19 cellular contexts compared by ENCODE assay signal in the genomic region with DNA sequence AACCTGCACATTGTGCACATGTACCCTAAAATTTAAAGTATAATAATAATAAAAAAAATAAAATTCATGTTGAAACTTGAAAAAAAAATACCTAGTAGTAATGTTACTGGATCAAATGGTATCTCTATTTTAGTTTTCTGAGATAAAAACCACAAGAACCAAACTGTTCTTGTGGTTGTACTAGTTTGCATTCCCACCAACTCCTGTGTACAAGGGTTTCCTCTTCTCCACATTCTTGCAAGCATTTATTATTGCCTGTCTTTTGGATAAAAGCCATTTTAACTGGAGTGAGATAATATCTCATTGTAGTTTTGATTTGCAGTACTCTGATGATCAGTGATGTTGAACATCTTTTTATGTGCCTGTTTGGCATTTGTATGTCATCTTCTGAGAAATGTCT.
DNase-seq lines count a peak whose midpoint lies in the region; ATAC-seq, FAIRE-seq and TF ChIP-seq lines count a peak whose summit lies in the region.
"Had no signal": no experiment of that assay in that cellular context is flagged by ENCODE, and none has a peak within 500 bp of the region (broad histone marks: within the 10 kb centered on the region; RNA-seq: fewer than 3 reads in every experiment).

No MANE protein-coding gene starts in this region.

- POLR2A ChIA-PET in MCF 10A (lab: Yijun Ruan, JAX) (interaction anchor here (1.3 kb wide), 1 partner anchor 11 kb away, joined by 3 read pairs; no protein-coding TSS in a partner anchor), A673 (lab: Charles Lee; ENCODE audit: low non-redundant PET) (no interaction called here), OCI-LY7 (lab: Charles Lee) (no interaction called here)

- no peak overlapping the region for H3K4me3 ChIP-seq in mammary epithelial cell (replicated peaks in 1 of 3; ENCODE audit: insufficient read depth in 1 of 3, low read depth in 2 of 3, low read length in 3 of 3)
- no peak overlapping the region for H3K4me3 ChIP-seq in astrocyte (ENCODE audit: insufficient read depth, low read depth, low read length)
- no peak overlapping the region for H3K4me3 ChIP-seq in A673 (ENCODE audit: low read depth, low read length, poor library complexity, severe bottlenecking)
- no peak overlapping the region for H3K4me3 ChIP-seq in GM23338
- no peak overlapping the region for H3K4me3 ChIP-seq in OCI-LY7 (ENCODE audit: low read depth, low read length, poor library complexity, severe bottlenecking)
- H3K4me3 ChIP-seq: GM12878, GM23248 had no signal

- H3K4me3 Mint-ChIP-seq in MCF 10A (ENCODE audit: unreplicated experiment) (no peak overlapping the region), astrocyte (ENCODE audit: unreplicated experiment) (no peak overlapping the region), GM23338 (no peak overlapping the region)
- H3K4me3 Mint-ChIP-seq: CD4-positive, alpha-beta T cell had no signal

- CTCF ChIA-PET in mammary epithelial cell (lab: Charles Lee; ENCODE audit: low non-redundant PET): no interaction called here
- CTCF ChIA-PET in MCF 10A (lab: Yijun Ruan, JAX): interaction anchor here (0.6 kb wide), 2 partner anchors 36 to 1186 kb away, joined by 3 read pairs; no protein-coding TSS in a partner anchor
- CTCF ChIA-PET in A673 (lab: Charles Lee): no interaction called here
- CTCF ChIA-PET in OCI-LY7 (lab: Charles Lee; ENCODE audit: unreplicated experiment): no interaction called here

- H3K9me3 Mint-ChIP-seq in MCF 10A (ENCODE audit: unreplicated experiment): peaks cover 38% of the 10 kb centered on the region
- H3K9me3 Mint-ChIP-seq in astrocyte (ENCODE audit: unreplicated experiment): no peaks in the 10 kb centered on the region
- peaks cover 11% of the 10 kb centered on the region for H3K9me3 Mint-ChIP-seq in GM23338

- dilution Hi-C loops in mammary epithelial cell (cut with HindIII; ENCODE audit: low sequenced_read_pairs): no loop called here

- H3K36me3 Mint-ChIP-seq in MCF 10A (ENCODE audit: insufficient read depth, unreplicated experiment) (no peaks in the 10 kb centered on the region), astrocyte (ENCODE audit: low read depth, unreplicated experiment) (no peaks in the 10 kb centered on the region), GM23338 (ENCODE audit: low read depth) (no peaks in the 10 kb centered on the region)

- DNase-seq in mammary epithelial cell (peak; percentile 37), MCF 10A (ENCODE audit: unreplicated experiment) (no peak), astrocyte (ENCODE audit: low read depth) (peak; percentile 70), iris pigment epithelial cell (ENCODE audit: low read depth) (peak; percentile 63), A673 (ENCODE audit: low spot score) (no peak), GM23338 (ENCODE audit: low spot score) (no peak), OCI-LY7 (ENCODE audit: low spot score) (no peak)
- DNase-seq in stimulated activated CD4-positive, alpha-beta T cell treated with anti-CD3 and anti-CD28 coated beads, Interleukin-1b, Interleukin-23, amount 100 ng/mL, for 48 hours: no peak
- DNase-seq: AML-193; C1 segment of cervical spinal cord; Calu3; CD4-positive, alpha-beta T cell; DMS 273 treated with DMSO at 0.1 percent for 48 hours; GM23248; H7; IMR-90 had no signal

- H3K79me2 ChIP-seq in mammary epithelial cell (ENCODE audit: insufficient read depth, low read length): no peaks in the 10 kb centered on the region
- no peaks in the 10 kb centered on the region for H3K79me2 ChIP-seq in astrocyte (ENCODE audit: insufficient read depth, low read length)
- H3K79me2 ChIP-seq in GM23338 (replicated peaks; ENCODE audit: insufficient read depth): no peaks in the 10 kb centered on the region
- H3K79me2 ChIP-seq in OCI-LY7 (ENCODE audit: insufficient read depth, low read depth, low read length): no peaks in the 10 kb centered on the region

- H3K27ac ChIP-seq in mammary epithelial cell (ENCODE audit: insufficient read depth, low read depth, low read length) (no peak overlapping the region), astrocyte (ENCODE audit: low read depth, low read length) (no peak overlapping the region), A673 (ENCODE audit: low read depth, low read length, poor library complexity, severe bottlenecking) (no peak overlapping the region), GM23338 (ENCODE audit: low read depth) (no peak overlapping the region), OCI-LY7 (ENCODE audit: low read depth, low read length, poor library complexity, severe bottlenecking) (no peak overlapping the region)
- H3K27ac ChIP-seq: 22Rv1, GM23248 had no signal

- H3K9ac ChIP-seq in mammary epithelial cell (ENCODE audit: insufficient read depth, low read length) (no peak overlapping the region), astrocyte (ENCODE audit: low read length) (no peak overlapping the region)
- H3K9ac ChIP-seq: GM23248 had no signal

- no peaks in the 10 kb centered on the region for H4K20me1 ChIP-seq in mammary epithelial cell (ENCODE audit: insufficient read depth, low read length)
- no peaks in the 10 kb centered on the region for H4K20me1 ChIP-seq in astrocyte (ENCODE audit: insufficient read depth, low read length)
- no peaks in the 10 kb centered on the region for H4K20me1 ChIP-seq in GM23338 (replicated peaks; ENCODE audit: insufficient read depth)
- no peaks in the 10 kb centered on the region for H4K20me1 ChIP-seq in OCI-LY7 (ENCODE audit: insufficient read depth, low read length)

- H3K4me1 ChIP-seq in mammary epithelial cell (ENCODE audit: insufficient read depth, low read length) (peaks cover 3% of the 10 kb centered on the region), astrocyte (ENCODE audit: insufficient read depth, low read length) (no peaks in the 10 kb centered on the region), A673 (ENCODE audit: insufficient read depth, low read length, poor library complexity, severe bottlenecking) (no peaks in the 10 kb centered on the region), GM23338 (ENCODE audit: insufficient read depth) (no peaks in the 10 kb centered on the region), OCI-LY7 (ENCODE audit: insufficient read depth, low read length, poor library complexity, severe bottlenecking) (no peaks in the 10 kb centered on the region)

- no peak overlapping the region for H2AFZ ChIP-seq in mammary epithelial cell (ENCODE audit: low read depth, low read length)
- H2AFZ ChIP-seq in astrocyte (ENCODE audit: low read depth, low read length): no peak overlapping the region
- no peak overlapping the region for H2AFZ ChIP-seq in GM23338
- H2AFZ ChIP-seq in OCI-LY7 (ENCODE audit: low read length): no peak overlapping the region
- H2AFZ ChIP-seq: GM23248 had no signal

- BruUV-seq in mammary epithelial cell (replicated peaks; lab: Mats Ljungman, UMichigan) (no TSS peak), MCF 10A (replicated peaks; lab: Mats Ljungman, UMichigan) (no TSS peak), A673 (replicated peaks; lab: Mats Ljungman, UMichigan) (no TSS peak), OCI-LY7 (replicated peaks; lab: Mats Ljungman, UMichigan) (no TSS peak)

- no peaks in the 10 kb centered on the region for H3K36me3 ChIP-seq in mammary epithelial cell (ENCODE audit: insufficient read depth, low read length)
- H3K36me3 ChIP-seq in astrocyte (ENCODE audit: insufficient read depth, low read length): no peaks in the 10 kb centered on the region
- H3K36me3 ChIP-seq in A673 (ENCODE audit: insufficient read depth, low read length, poor library complexity, severe bottlenecking): no peaks in the 10 kb centered on the region
- H3K36me3 ChIP-seq in GM23338 (ENCODE audit: insufficient read depth): no peaks in the 10 kb centered on the region
- no peaks in the 10 kb centered on the region for H3K36me3 ChIP-seq in OCI-LY7 (ENCODE audit: insufficient read depth, low read length)

- no peaks in the 10 kb centered on the region for H3K4me1 Mint-ChIP-seq in MCF 10A (ENCODE audit: insufficient read depth, unreplicated experiment)
- no peaks in the 10 kb centered on the region for H3K4me1 Mint-ChIP-seq in astrocyte (ENCODE audit: low read depth, unreplicated experiment)
- no peaks in the 10 kb centered on the region for H3K4me1 Mint-ChIP-seq in GM23338

- in situ Hi-C loops in mammary epithelial cell (cut with MboI; ENCODE audit: low sequenced_read_pairs in 2 of 2): no loop called here

- peaks cover 8% of the 10 kb centered on the region for H3K9me3 ChIP-seq in mammary epithelial cell (replicated peaks; ENCODE audit: insufficient read depth, low read length)
- H3K9me3 ChIP-seq in astrocyte (ENCODE audit: insufficient read depth, low read depth, low read length): no peaks in the 10 kb centered on the region
- no peaks in the 10 kb centered on the region for H3K9me3 ChIP-seq in A673 (ENCODE audit: low read depth, low read length, poor library complexity, severe bottlenecking)
- H3K9me3 ChIP-seq in OCI-LY7 (ENCODE audit: low read length): no peaks in the 10 kb centered on the region

- no peak overlapping the region for H3K4me2 ChIP-seq in mammary epithelial cell (ENCODE audit: insufficient read depth, low read depth, low read length)
- H3K4me2 ChIP-seq in astrocyte (ENCODE audit: low read length): no peak overlapping the region
- H3K4me2 ChIP-seq in GM23338: no peak overlapping the region
- H3K4me2 ChIP-seq in OCI-LY7 (ENCODE audit: low read length): no peak overlapping the region

- H3K27me3 Mint-ChIP-seq in MCF 10A (ENCODE audit: insufficient read depth, unreplicated experiment) (no peaks in the 10 kb centered on the region), astrocyte (ENCODE audit: low read depth, unreplicated experiment) (peaks cover 2% of the 10 kb centered on the region), GM23338 (ENCODE audit: insufficient read depth, low read depth, poor library complexity) (no peaks in the 10 kb centered on the region)

- FAIRE-seq in astrocyte (lab: Jason Lieb, UNC): no peak
- FAIRE-seq: GM12878, GM18507 had no signal

- H3K9me2 ChIP-seq in GM23338 (ENCODE audit: insufficient read depth) (no peaks in the 10 kb centered on the region), OCI-LY7 (ENCODE audit: insufficient read depth, low read length) (no peaks in the 10 kb centered on the region)

- H3K27me3 ChIP-seq in mammary epithelial cell (ENCODE audit: insufficient read depth, low read length): no peaks in the 10 kb centered on the region
- no peaks in the 10 kb centered on the region for H3K27me3 ChIP-seq in astrocyte (ENCODE audit: insufficient read depth, low read length)
- peaks cover 7% of the 10 kb centered on the region for H3K27me3 ChIP-seq in A673 (replicated peaks; ENCODE audit: insufficient read depth, low read depth, low read length, poor library complexity)
- no peaks in the 10 kb centered on the region for H3K27me3 ChIP-seq in GM23338 (ENCODE audit: insufficient read depth)

- H3F3A ChIP-seq in GM23338 (replicated peaks; ENCODE audit: low read depth): no peaks in the 10 kb centered on the region

- intact Hi-C loops in mammary epithelial cell (cut with micrococcal nuclease): no loop called here
- intact Hi-C loops in MCF 10A (cut with micrococcal nuclease): no loop called here
- intact Hi-C loops in A673 (cut with micrococcal nuclease; ENCODE audit: unreplicated experiment): no loop called here
- intact Hi-C loops in OCI-LY7 (cut with micrococcal nuclease; ENCODE audit: unreplicated experiment): no loop called here

- no peak overlapping the region for H3K27ac Mint-ChIP-seq in MCF 10A (ENCODE audit: low read depth, unreplicated experiment)
- H3K27ac Mint-ChIP-seq in astrocyte (ENCODE audit: unreplicated experiment): no peak overlapping the region
- H3K27ac Mint-ChIP-seq in GM23338: no peak overlapping the region
- H3K27ac Mint-ChIP-seq: CD4-positive, alpha-beta T cell had no signal

- no peak for ATAC-seq in GM23338
- ATAC-seq: GM12878 had no signal

- TF ChIP-seq CTCF in mammary epithelial cell (conservative IDR thresholded peaks at IDR 0.05 in 1 of 2, IDR thresholded peaks at IDR 0.05 in 1 of 2; ENCODE audit: extremely low read depth in 1 of 2, insufficient read depth in 1 of 2, low read depth in 1 of 2, low read length in 2 of 2) (no peak), MCF 10A (IDR thresholded peaks at IDR 0.05; ENCODE audit: unreplicated experiment) (no peak), astrocyte (IDR thresholded peaks at IDR 0.05; ENCODE audit: insufficient read depth, low read depth, low read length) (no peak), A673 (conservative IDR thresholded peaks at IDR 0.05; ENCODE audit: low read depth, low read length) (no peak), GM23338 (conservative IDR thresholded peaks at IDR 0.05; ENCODE audit: low read depth in 2 of 2) (no peak), OCI-LY7 (conservative IDR thresholded peaks at IDR 0.05; ENCODE audit: low read length) (no peak)

Comparison
In these comparisons a context has a peak if more than half of its experiments do, and no peak if none do; other contexts are left out.
1. DNase-seq: peak in mammary epithelial cell (single experiment), astrocyte (single experiment) and iris pigment epithelial cell (single experiment); none in MCF 10A (single experiment), A673 (single experiment), GM23338 (single experiment), OCI-LY7 (single experiment) and stimulated activated CD4-positive, alpha-beta T cell treated with anti-CD3 and anti-CD28 coated beads, Interleukin-1b, Interleukin-23, amount 100 ng/mL, for 48 hours (single experiment).